13 cellular contexts compared by ENCODE assay signal in genomic region chr15:32677238-32677750, GRCh38. TPM values are rescaled to one million over a fixed set of nuclear protein-coding genes. Genes with fewer than 3 reads are reported as not detected.
DNase-seq lines count a peak whose midpoint lies in the region; ATAC-seq and TF ChIP-seq lines count a peak whose summit lies in the region.
"Had no signal": no experiment of that assay in that cellular context is flagged by ENCODE, and none has a peak within 500 bp of the region (broad histone marks: within the 10 kb centered on the region; RNA-seq: fewer than 3 reads in every experiment).

No MANE protein-coding gene starts in this region.

- no peak overlapping the region for H3K4me3 Mint-ChIP-seq in naive thymus-derived CD8-positive, alpha-beta T cell
- H3K4me3 Mint-ChIP-seq: neural crest cell had no signal

- no peak overlapping the region for H3K4ac ChIP-seq in mesenchymal stem cell (ENCODE audit: low read depth in 1 of 2, low read length in 2 of 2)

- H3K79me1 ChIP-seq in mesenchymal stem cell (replicated peaks; ENCODE audit: low read length, poor library complexity, severe bottlenecking): no peaks in the 10 kb centered on the region

- H3K27me3 ChIP-seq in adipocyte (replicated peaks; ENCODE audit: control insufficient read depth, insufficient read depth, low read length): no peaks in the 10 kb centered on the region
- no peaks in the 10 kb centered on the region for H3K27me3 ChIP-seq in mesenchymal stem cell (ENCODE audit: control insufficient read depth in 1 of 2, insufficient read depth in 1 of 2, low read length in 2 of 2)
- H3K27me3 ChIP-seq in ovary: no peaks in the 10 kb centered on the region

- no peak for ATAC-seq in GM18870 (IDR thresholded peaks at IDR 0.05; ENCODE audit: unreplicated experiment)
- ATAC-seq in naive thymus-derived CD8-positive, alpha-beta T cell: no peak
- ATAC-seq: HCT116 had no signal

- no peaks in the 10 kb centered on the region for H3K36me3 Mint-ChIP-seq in naive thymus-derived CD8-positive, alpha-beta T cell

- intact Hi-C loops in ovary (cut with DNase I): no loop called here

- H4K91ac ChIP-seq in mesenchymal stem cell (ENCODE audit: low read length): no peak overlapping the region

- DNase-seq in COR-L47 (lab: John Stamatoyannopoulos, UW): peak; percentile 40
- peak; percentile 16 for DNase-seq in NCI-H1436 treated with DMSO at 0.1 percent for 48 hours (lab: John Stamatoyannopoulos, UW)
- peak; percentile 45 for DNase-seq in adipocyte (ENCODE audit: low read depth)
- no peak for DNase-seq in mesenchymal stem cell
- DNase-seq in ovary: no peak
- DNase-seq in naive thymus-derived CD8-positive, alpha-beta T cell: no peak
- no peak for DNase-seq in central memory CD4-positive, alpha-beta T cell
- DNase-seq: activated CD8-positive, alpha-beta memory T cell treated with anti-CD3 and anti-CD28 coated beads, Interleukin-2, amount 50 U/mL, for 48 hours; erythroblast; PC-9 had no signal

- WGBS in mesenchymal stem cell: 72% methylated on average over 2 of the region's 5 CpGs
- 86 to 89% (median 89%) methylated on average over 5 of the region's 5 CpGs for WGBS in ovary, 3 donors

- H3K27ac ChIP-seq in mesenchymal stem cell (ENCODE audit: low read length, poor library complexity, severe bottlenecking): peak overlapping the region; percentile 26
- H3K27ac ChIP-seq in ovary: no peak overlapping the region
- H3K27ac ChIP-seq: PC-9 had no signal

- H3K14ac ChIP-seq in mesenchymal stem cell (ENCODE audit: low read length in 2 of 2): no peak overlapping the region

- H3K4me1 ChIP-seq in adipocyte (ENCODE audit: control insufficient read depth, insufficient read depth, low read length) (peaks cover 32% of the 10 kb centered on the region), mesenchymal stem cell (ENCODE audit: control insufficient read depth, insufficient read depth, low read depth, low read length) (peaks cover 2% of the 10 kb centered on the region), ovary (ENCODE audit: insufficient read depth) (no peaks in the 10 kb centered on the region)

- H2BK120ac ChIP-seq in mesenchymal stem cell (ENCODE audit: low read depth, low read length): no peak overlapping the region

- H3K9me3 Mint-ChIP-seq in naive thymus-derived CD8-positive, alpha-beta T cell: no peaks in the 10 kb centered on the region
- H3K9me3 Mint-ChIP-seq: neural crest cell had no signal

- H2BK15ac ChIP-seq in mesenchymal stem cell (ENCODE audit: low read depth, poor library complexity, severe bottlenecking): no peak overlapping the region

- H3K27ac Mint-ChIP-seq in naive thymus-derived CD8-positive, alpha-beta T cell: no peak overlapping the region

- TF ChIP-seq EP300 in ovary (IDR thresholded peaks at IDR 0.05): no peak

- no peaks in the 10 kb centered on the region for H3K4me1 Mint-ChIP-seq in naive thymus-derived CD8-positive, alpha-beta T cell

- H2BK12ac ChIP-seq in mesenchymal stem cell (ENCODE audit: low read length in 2 of 2): no peak overlapping the region

- peak overlapping the region; percentile 47 for H2AK5ac ChIP-seq in mesenchymal stem cell (ENCODE audit: low read length, severe bottlenecking)

- peak overlapping the region in 1 of 2 experiments; percentile 48 for H3K18ac ChIP-seq in mesenchymal stem cell (ENCODE audit: low read depth in 1 of 2, low read length in 2 of 2)

- no peak overlapping the region for H3K9ac ChIP-seq in adipocyte (ENCODE audit: low read length)
- H3K9ac ChIP-seq in mesenchymal stem cell (ENCODE audit: low read length): no peak overlapping the region

- no peak overlapping the region for H3K4me3 ChIP-seq in adipocyte (ENCODE audit: low read length)
- no peak overlapping the region for H3K4me3 ChIP-seq in mesenchymal stem cell (ENCODE audit: insufficient read depth in 1 of 2, low read depth in 1 of 2, low read length in 2 of 2)
- no peak overlapping the region for H3K4me3 ChIP-seq in ovary
- H3K4me3 ChIP-seq: PC-9 had no signal

- no peaks in the 10 kb centered on the region for H3K27me3 Mint-ChIP-seq in naive thymus-derived CD8-positive, alpha-beta T cell

- no peak overlapping the region for H2BK5ac ChIP-seq in mesenchymal stem cell (ENCODE audit: low read depth, low read length, poor library complexity, severe bottlenecking)

- no peak overlapping the region for H4K8ac ChIP-seq in mesenchymal stem cell (ENCODE audit: low read length)

- no peak overlapping the region for H3K4me2 ChIP-seq in mesenchymal stem cell (ENCODE audit: low read length, poor library complexity, severe bottlenecking)
- H3K4me2 ChIP-seq: PC-9 had no signal

- POLR2A ChIA-PET in naive thymus-derived CD8-positive, alpha-beta T cell (lab: Charles Lee): no interaction called here

- H3K36me3 ChIP-seq in adipocyte (ENCODE audit: control insufficient read depth, insufficient read depth, low read length, severe bottlenecking) (no peaks in the 10 kb centered on the region), mesenchymal stem cell (ENCODE audit: control insufficient read depth in 1 of 2, insufficient read depth in 2 of 2, low read depth in 1 of 2, low read length in 2 of 2) (no peaks in the 10 kb centered on the region), ovary (no peaks in the 10 kb centered on the region)

- no peak for TF ChIP-seq CTCF in ovary (IDR thresholded peaks at IDR 0.05)

- TF ChIP-seq POLR2A in ovary (IDR thresholded peaks at IDR 0.05): no peak

- no peaks in the 10 kb centered on the region for H3K9me3 ChIP-seq in adipocyte (ENCODE audit: control insufficient read depth, low read length)
- no peaks in the 10 kb centered on the region for H3K9me3 ChIP-seq in mesenchymal stem cell (ENCODE audit: control insufficient read depth, low read length)
- H3K9me3 ChIP-seq in ovary: no peaks in the 10 kb centered on the region

- no peak overlapping the region for H2AFZ ChIP-seq in mesenchymal stem cell (ENCODE audit: low read depth, low read length)
- H2AFZ ChIP-seq: PC-9 had no signal

- no peak overlapping the region for H3K23ac ChIP-seq in mesenchymal stem cell (ENCODE audit: low read length in 2 of 2)

RNA-seq across cellular contexts. Expression of gene SCG5, which starts 35.8 kb away (rescaled TPM):
- polyA plus RNA-seq in mesenchymal stem cell (2013, experiment 1 of 2): 1.5 TPM
- 2.4 TPM for polyA plus RNA-seq in mesenchymal stem cell (2013, experiment 2 of 2)
- total RNA-seq in ovary: 10 to 100 TPM in 1 of 7 donors, 1 to 10 TPM in 3, under 1 TPM in 2, not detected in 1; 0.63 to 17.2 (median 2.0) TPM
- polyA plus RNA-seq in ovary: 10 to 100 TPM in 1 of 2 donors, 1 to 10 TPM in 1; 6.6 to 34.1 TPM
- total RNA-seq in naive thymus-derived CD8-positive, alpha-beta T cell: not detected
- polyA plus RNA-seq in naive thymus-derived CD8-positive, alpha-beta T cell: not detected

RNA-seq across cellular contexts. Expression of gene GREM1, which starts 40.5 kb away (rescaled TPM):
- polyA plus RNA-seq in mesenchymal stem cell (2013, experiment 1 of 2): 20.7 TPM
- 22.2 TPM for polyA plus RNA-seq in mesenchymal stem cell (2013, experiment 2 of 2)
- total RNA-seq in ovary: 1 to 10 TPM in 1 of 7 donors, under 1 TPM in 3, not detected in 3; 0.11 to 1.6 (median 0.21) TPM
- polyA plus RNA-seq in ovary: 10 to 100 TPM in 1 of 2 donors, under 1 TPM in 1; 0.69 to 10.9 TPM
- total RNA-seq in naive thymus-derived CD8-positive, alpha-beta T cell: not detected
- not detected for polyA plus RNA-seq in naive thymus-derived CD8-positive, alpha-beta T cell

Comparison
In these comparisons a context has a peak if more than half of its experiments do, and no peak if none do; other contexts are left out.
1. DNase-seq: peak in COR-L47 (single experiment), NCI-H1436 treated with DMSO at 0.1 percent for 48 hours (single experiment) and adipocyte (single experiment); none in mesenchymal stem cell (single experiment), ovary (0 of 5), naive thymus-derived CD8-positive, alpha-beta T cell (0 of 10) and central memory CD4-positive, alpha-beta T cell (single experiment).